ENCODE assay signal across 26 cellular contexts in the genomic region with DNA sequence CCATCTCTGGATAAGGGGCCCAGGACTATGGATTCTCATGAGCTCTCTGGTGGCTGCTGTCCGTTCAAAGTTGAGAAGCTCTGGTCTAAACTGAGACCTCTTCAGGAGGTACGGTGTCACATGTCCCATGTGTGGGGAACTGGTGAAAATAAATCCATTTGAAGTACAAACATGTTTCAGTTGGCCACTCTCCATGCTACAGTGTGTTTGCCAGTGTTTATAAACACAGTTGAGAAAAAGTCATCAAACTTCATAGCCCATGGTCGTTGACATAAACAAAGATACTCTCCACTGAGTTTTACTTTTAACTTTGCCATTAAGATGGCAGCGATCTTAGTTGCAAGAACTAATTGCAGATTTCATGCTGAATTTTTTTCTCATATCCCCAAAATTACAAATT.
"Had no signal": no experiment of that assay in that cellular context is flagged by ENCODE, and none has a peak within 500 bp of the region (broad histone marks: within the 10 kb centered on the region; RNA-seq: fewer than 3 reads in every experiment).

No MANE protein-coding gene starts in this region.

- FAIRE-seq: kidney, urothelium cell line had no signal

- H2AFZ ChIP-seq: neural progenitor cell had no signal

- H3K36me3 ChIP-seq: esophagus squamous epithelium, gastrocnemius medialis, neural progenitor cell, ovary, sigmoid colon, stomach, tibial artery had no signal

- H3K9ac ChIP-seq: neural progenitor cell had no signal

- H3K27me3 ChIP-seq: esophagus squamous epithelium, gastrocnemius medialis, neural progenitor cell, ovary, sigmoid colon, stomach, tibial artery had no signal

- H3K4me2 ChIP-seq: neural progenitor cell had no signal

- ATAC-seq: gastrocnemius medialis; left lobe of liver; mucosa of descending colon; naive thymus-derived CD4-positive, alpha-beta T cell; psoas muscle; right cardiac atrium; stimulated activated effector memory CD8-positive, alpha-beta T cell treated with anti-CD3 and anti-CD28 coated beads, Interleukin-12 subunit alpha, Interleukin-12 subunit beta, amount 100 ng/mL, for 72 hours had no signal

- H3K4me3 ChIP-seq: coronary artery, esophagus squamous epithelium, gastrocnemius medialis, lung, mucosa of descending colon, neural progenitor cell, ovary, psoas muscle, sigmoid colon, stomach, tibial artery had no signal

- H3K9me3 ChIP-seq: esophagus squamous epithelium, gastrocnemius medialis, mucosa of descending colon, ovary, psoas muscle, sigmoid colon, stomach, tibial artery had no signal

- H3K27ac ChIP-seq: coronary artery, esophagus squamous epithelium, gastrocnemius medialis, neural progenitor cell, ovary, psoas muscle, sigmoid colon had no signal

- DNase-seq: dermis blood vessel endothelial cell; effector memory CD4-positive, alpha-beta T cell; erythroblast; esophagus squamous epithelium; foreskin fibroblast; gastrocnemius medialis; head of caudate nucleus; kidney; mucosa of descending colon; naive thymus-derived CD4-positive, alpha-beta T cell; ovary; posterior cingulate gyrus; psoas muscle; right cardiac atrium; sigmoid colon; stimulated activated CD4-positive, alpha-beta T cell treated with anti-CD3 and anti-CD28 coated beads, Interleukin-2, amount 100 ng/mL, for 24 hours; stimulated activated CD4-positive, alpha-beta T cell treated with anti-CD3 and anti-CD28 coated beads, Interleukin-4, amount 100 ng/mL, for 24 hours; stimulated activated naive CD4-positive, alpha-beta T cell treated with Interleukin-2 at 50 U/mL for 16 hours; stomach; tibial artery had no signal
